In genomic region chr20:59033616-59034165, GRCh38 we compare ENCODE assay signal across 18 cellular contexts. TPM values are rescaled to one million over a fixed set of nuclear protein-coding genes. Genes with fewer than 3 reads are reported as not detected.
DNase-seq lines count a peak whose midpoint lies in the region; ATAC-seq and TF ChIP-seq lines count a peak whose summit lies in the region.
"Had no signal": no experiment of that assay in that cellular context is flagged by ENCODE, and none has a peak within 500 bp of the region (broad histone marks: within the 10 kb centered on the region; RNA-seq: fewer than 3 reads in every experiment).

No MANE protein-coding gene starts in this region.

- peak overlapping the region; percentile 3 for H3K4me3 Mint-ChIP-seq in activated CD4-positive, alpha-beta T cell treated with anti-CD3 and anti-CD28 coated beads for 36 hours
- H3K4me3 Mint-ChIP-seq in IgD-negative memory B cell (peak overlapping the region in 2 of 4 donors; percentile 80 to 81), natural killer cell (peak overlapping the region; percentile 33)

- H3K36me3 ChIP-seq in RWPE2 (ENCODE audit: low read depth), result peaks cover 82% of the 10 kb centered on the region

- DNase-seq in activated CD4-positive, alpha-beta T cell treated with anti-CD3 and anti-CD28 coated beads for 36 hours, result no peak
- no peak for DNase-seq in activated CD4-positive, alpha-beta T cell treated with anti-CD3 and anti-CD28 coated beads for 1 hour
- no peak for DNase-seq in RWPE2 (ENCODE audit: low spot score)
- DNase-seq in natural killer cell, result no peak
- DNase-seq in inferior parietal cortex (ENCODE audit: extremely low spot score), result no peak
- DNase-seq: activated CD8-positive, alpha-beta memory T cell treated with anti-CD3 and anti-CD28 coated beads, Interleukin-2, amount 50 U/mL, for 48 hours; anterior cingulate cortex; cortex of kidney; erythroblast; GOT3; head of caudate nucleus; kidney glomerular epithelial cell; mucosa of descending colon; NK-92 treated with Interleukin-12 subunit alpha and Interleukin-12 subunit beta, amount 100 ng/mL, for 24 hours had no signal

- no peaks in the 10 kb centered on the region for H3K9me3 Mint-ChIP-seq in activated CD4-positive, alpha-beta T cell treated with anti-CD3 and anti-CD28 coated beads for 36 hours (ENCODE audit: low read depth)
- no peaks in the 10 kb centered on the region for H3K9me3 Mint-ChIP-seq in IgD-negative memory B cell
- H3K9me3 Mint-ChIP-seq in natural killer cell, result no peaks in the 10 kb centered on the region

- TF ChIP-seq CTCF in RWPE2 (IDR thresholded peaks at IDR 0.05; ENCODE audit: poor library complexity, severe bottlenecking), result no peak
- no peak for TF ChIP-seq CTCF in natural killer cell (IDR thresholded peaks at IDR 0.05)

- H3K9me3 ChIP-seq in RWPE2 (ENCODE audit: severe bottlenecking), result no peaks in the 10 kb centered on the region
- H3K9me3 ChIP-seq: mucosa of descending colon, SJCRH30 had no signal

- H3K27me3 Mint-ChIP-seq in activated CD4-positive, alpha-beta T cell treated with anti-CD3 and anti-CD28 coated beads for 36 hours, result no peaks in the 10 kb centered on the region
- H3K27me3 Mint-ChIP-seq in IgD-negative memory B cell (no peaks in the 10 kb centered on the region), natural killer cell (ENCODE audit: low read depth in 2 of 2) (no peaks in the 10 kb centered on the region)

- no peaks in the 10 kb centered on the region for H3K27me3 ChIP-seq in RWPE2 (ENCODE audit: insufficient read depth, poor library complexity, severe bottlenecking)
- H3K27me3 ChIP-seq: SJCRH30 had no signal

- peaks cover 65% of the 10 kb centered on the region for H3K36me3 Mint-ChIP-seq in activated CD4-positive, alpha-beta T cell treated with anti-CD3 and anti-CD28 coated beads for 36 hours (ENCODE audit: low read depth)
- H3K36me3 Mint-ChIP-seq in IgD-negative memory B cell (peaks cover 10% of the 10 kb centered on the region), natural killer cell (peaks cover 39% of the 10 kb centered on the region)

- H3K27ac ChIP-seq in RWPE2 (ENCODE audit: poor library complexity, severe bottlenecking), result peak overlapping the region; percentile 59

- peaks cover 69% of the 10 kb centered on the region for H3K4me1 Mint-ChIP-seq in activated CD4-positive, alpha-beta T cell treated with anti-CD3 and anti-CD28 coated beads for 36 hours
- H3K4me1 Mint-ChIP-seq in IgD-negative memory B cell, result peaks cover 22 to 35% (median 33%) of the 10 kb centered on the region in 3 donors
- peaks cover 32 to 37% of the 10 kb centered on the region in 2 donors for H3K4me1 Mint-ChIP-seq in natural killer cell

- POLR2A ChIA-PET in activated CD4-positive, alpha-beta T cell treated with anti-CD3 and anti-CD28 coated beads for 36 hours (lab: Charles Lee), result interaction anchor here (0.6 to 0.7 kb wide), 2 partner anchors 12 to 90 kb away, joined by 4 to 5 read pairs; no protein-coding TSS in a partner anchor

- CTCF ChIA-PET in activated CD4-positive, alpha-beta T cell treated with anti-CD3 and anti-CD28 coated beads for 36 hours (lab: Charles Lee), result interaction anchor here (0.7 to 2.0 kb wide), 6 partner anchors 8 to 383 kb away, joined by 3 to 5 read pairs (median 4); partner anchors contain the start of gene STX16

- peak overlapping the region; percentile 34 for H3K27ac Mint-ChIP-seq in activated CD4-positive, alpha-beta T cell treated with anti-CD3 and anti-CD28 coated beads for 36 hours
- peak overlapping the region in 2 of 3 donors; percentile 25 to 74 for H3K27ac Mint-ChIP-seq in IgD-negative memory B cell
- no peak overlapping the region for H3K27ac Mint-ChIP-seq in natural killer cell

- intact Hi-C loops in activated CD4-positive, alpha-beta T cell treated with anti-CD3 and anti-CD28 coated beads for 36 hours (cut with DNase I, micrococcal nuclease), result loop anchor here (2.0 to 5.0 kb wide), 7 partner anchors 39 to 1641 kb away; partner anchors contain the start of genes NELFCD (in 1 of the 2) and RBM38 (in 1 of the 2)
- intact Hi-C loops in natural killer cell (cut with micrococcal nuclease), result no loop called here

- no peak for ATAC-seq in activated CD4-positive, alpha-beta T cell treated with anti-CD3 and anti-CD28 coated beads for 36 hours
- ATAC-seq in RWPE2 (ENCODE audit: low read depth), result no peak
- no peak for ATAC-seq in natural killer cell
- ATAC-seq in GM21576 (IDR thresholded peaks at IDR 0.05; ENCODE audit: unreplicated experiment), result no peak
- no peak for ATAC-seq in HG03520 (IDR thresholded peaks at IDR 0.05; ENCODE audit: unreplicated experiment)
- ATAC-seq: mucosa of descending colon had no signal

- H3K4me1 ChIP-seq in RWPE2 (ENCODE audit: insufficient read depth, poor library complexity, severe bottlenecking), result peaks cover 37% of the 10 kb centered on the region

- H3K4me3 ChIP-seq in RWPE2 (ENCODE audit: severe bottlenecking), result no peak overlapping the region
- H3K4me3 ChIP-seq: mucosa of descending colon had no signal

RNA-seq across cellular contexts. Expression of gene ATP5F1E, which starts 1.6 kb away (rescaled TPM):
- 10 to 100 TPM; 63.5 to 76.1 TPM for total RNA-seq in activated CD4-positive, alpha-beta T cell treated with anti-CD3 and anti-CD28 coated beads for 36 hours
- polyA plus RNA-seq in IgD-negative memory B cell, result 103 TPM
- total RNA-seq in natural killer cell, result 10 to 100 TPM; 45.9 to 58.0 (median 50.8) TPM

RNA-seq across cellular contexts. Expression of gene PRELID3B, which starts 8.9 kb away (rescaled TPM):
- 100 to 1,000 TPM; 148 to 196 TPM for total RNA-seq in activated CD4-positive, alpha-beta T cell treated with anti-CD3 and anti-CD28 coated beads for 36 hours
- 36.5 TPM for polyA plus RNA-seq in IgD-negative memory B cell
- 10 to 100 TPM; 49.3 to 51.6 (median 51.4) TPM for total RNA-seq in natural killer cell

RNA-seq across cellular contexts. Expression of gene TUBB1, which starts 14.5 kb away (rescaled TPM):
- not detected for total RNA-seq in activated CD4-positive, alpha-beta T cell treated with anti-CD3 and anti-CD28 coated beads for 36 hours
- polyA plus RNA-seq in IgD-negative memory B cell, result 7.8 TPM
- 10 to 100 TPM in 2 of 3 donors, 1 to 10 TPM in 1; 4.3 to 46.9 (median 18.8) TPM for total RNA-seq in natural killer cell
- total RNA-seq: mucosa of descending colon, SJCRH30 had no signal

RNA-seq across cellular contexts. Expression of gene CTSZ, which starts 26.6 kb away (rescaled TPM):
- 10 to 100 TPM; 26.6 to 29.4 TPM for total RNA-seq in activated CD4-positive, alpha-beta T cell treated with anti-CD3 and anti-CD28 coated beads for 36 hours
- 34.7 TPM for polyA plus RNA-seq in IgD-negative memory B cell
- 10 to 100 TPM; 30.5 to 52.5 (median 42.3) TPM for total RNA-seq in natural killer cell
- total RNA-seq: SJCRH30 had no signal

RNA-seq across cellular contexts. Expression of gene NELFCD, which starts 52.6 kb away (rescaled TPM):
- total RNA-seq in activated CD4-positive, alpha-beta T cell treated with anti-CD3 and anti-CD28 coated beads for 36 hours, result 100 to 1,000 TPM; 111 to 121 TPM
- polyA plus RNA-seq in IgD-negative memory B cell, result 79.6 TPM
- total RNA-seq in natural killer cell, result 100 to 1,000 TPM in 1 of 3 donors, 10 to 100 TPM in 2; 75.7 to 105 (median 92.6) TPM

Comparison
In these comparisons a context has a peak if more than half of its experiments do, and no peak if none do; other contexts are left out.
1. H3K27ac Mint-ChIP-seq: peak in activated CD4-positive, alpha-beta T cell treated with anti-CD3 and anti-CD28 coated beads for 36 hours (single experiment) and IgD-negative memory B cell (2 of 3); none in natural killer cell (0 of 2).
2. RNA of gene TUBB1, which starts 14.5 kb away (total RNA-seq): 4.3 to 46.9 TPM in natural killer cell; not detected in activated CD4-positive, alpha-beta T cell treated with anti-CD3 and anti-CD28 coated beads for 36 hours; every median in the first group is over 4 times any median in the second.